ENCODE assay signal across 16 cellular contexts in genomic region chr2:11102956-11103860, GRCh38. TPM values are rescaled to one million over a fixed set of nuclear protein-coding genes. Genes with fewer than 3 reads are reported as not detected.
DNase-seq lines count a peak whose midpoint lies in the region; TF ChIP-seq lines count a peak whose summit lies in the region.
"Had no signal": no experiment of that assay in that cellular context is flagged by ENCODE, and none has a peak within 500 bp of the region (broad histone marks: within the 10 kb centered on the region; RNA-seq: fewer than 3 reads in every experiment).

No MANE protein-coding gene starts in this region.

- CTCF ChIA-PET in activated naive CD4-positive, alpha-beta T cell treated with anti-CD3 and anti-CD28 coated beads, Interleukin-2, amount 10 ng/mL, durations not matched to agents 7 days and 5 days (lab: Charles Lee), result interaction anchor here (0.8 kb wide), 1 partner anchor 20 kb away, joined by 3 read pairs; no protein-coding TSS in a partner anchor
- CTCF ChIA-PET in MCF 10A (lab: Yijun Ruan, JAX), result interaction anchor here (0.6 to 1.3 kb wide), 2 partner anchors 48 to 268 kb away, joined by 3 to 4 read pairs; no protein-coding TSS in a partner anchor

- no peak overlapping the region for H2AFZ ChIP-seq in osteoblast (ENCODE audit: low read length)

- H3K9me3 Mint-ChIP-seq in activated naive CD4-positive, alpha-beta T cell treated with anti-CD3 and anti-CD28 coated beads, Interleukin-2, amount 10 ng/mL, durations not matched to agents 7 days and 5 days, result peaks cover 2% of the 10 kb centered on the region
- H3K9me3 Mint-ChIP-seq in MCF 10A (ENCODE audit: unreplicated experiment), result no peaks in the 10 kb centered on the region

- H3K36me3 ChIP-seq in effector memory CD4-positive, alpha-beta T cell (ENCODE audit: control insufficient read depth, insufficient read depth, low read length), result no peaks in the 10 kb centered on the region
- H3K36me3 ChIP-seq in osteoblast (ENCODE audit: insufficient read depth, low read length), result no peaks in the 10 kb centered on the region
- H3K36me3 ChIP-seq: MG63, SJCRH30, thoracic aorta had no signal

- intact Hi-C loops in MCF 10A (cut with micrococcal nuclease), result no loop called here

- no peak overlapping the region for H3K4me3 Mint-ChIP-seq in activated naive CD4-positive, alpha-beta T cell treated with anti-CD3 and anti-CD28 coated beads, Interleukin-2, amount 10 ng/mL, durations not matched to agents 7 days and 5 days
- H3K4me3 Mint-ChIP-seq in MCF 10A (ENCODE audit: unreplicated experiment), result no peak overlapping the region

- peaks cover 32% of the 10 kb centered on the region for H3K27me3 Mint-ChIP-seq in activated naive CD4-positive, alpha-beta T cell treated with anti-CD3 and anti-CD28 coated beads, Interleukin-2, amount 10 ng/mL, durations not matched to agents 7 days and 5 days
- peaks cover 41% of the 10 kb centered on the region for H3K27me3 Mint-ChIP-seq in MCF 10A (ENCODE audit: insufficient read depth, unreplicated experiment)

- peaks cover 2% of the 10 kb centered on the region for H3K36me3 Mint-ChIP-seq in activated naive CD4-positive, alpha-beta T cell treated with anti-CD3 and anti-CD28 coated beads, Interleukin-2, amount 10 ng/mL, durations not matched to agents 7 days and 5 days
- no peaks in the 10 kb centered on the region for H3K36me3 Mint-ChIP-seq in MCF 10A (ENCODE audit: insufficient read depth, unreplicated experiment)

- H3K4me3 ChIP-seq in effector memory CD4-positive, alpha-beta T cell (ENCODE audit: insufficient read depth, low read depth, low read length, poor library complexity, severe bottlenecking), result peak overlapping the region; percentile 25
- no peak overlapping the region for H3K4me3 ChIP-seq in osteoblast (ENCODE audit: insufficient read depth, low read length)
- H3K4me3 ChIP-seq: MG63, SJCRH30, skin epidermis, thoracic aorta had no signal

- H3K79me2 ChIP-seq in osteoblast (ENCODE audit: insufficient read depth, low read length), result no peaks in the 10 kb centered on the region

- H3K4me2 ChIP-seq in osteoblast (ENCODE audit: insufficient read depth, low read length), result no peak overlapping the region

- POLR2A ChIA-PET in MCF 10A (lab: Yijun Ruan, JAX), result no interaction called here

- no TSS peak for BruUV-seq in MCF 10A (replicated peaks; lab: Mats Ljungman, UMichigan)

- no peak for TF ChIP-seq CTCF in osteoblast (IDR thresholded peaks at IDR 0.05; ENCODE audit: extremely low read depth, low read depth, low read length)
- no peak for TF ChIP-seq CTCF in MCF 10A (IDR thresholded peaks at IDR 0.05; ENCODE audit: unreplicated experiment)

- no peaks in the 10 kb centered on the region for H3K9me3 ChIP-seq in effector memory CD4-positive, alpha-beta T cell (ENCODE audit: control insufficient read depth, low read length)
- H3K9me3 ChIP-seq in osteoblast (ENCODE audit: low read depth, low read length), result no peaks in the 10 kb centered on the region
- H3K9me3 ChIP-seq: MG63, SJCRH30, thoracic aorta had no signal

- H3K4me1 Mint-ChIP-seq in activated naive CD4-positive, alpha-beta T cell treated with anti-CD3 and anti-CD28 coated beads, Interleukin-2, amount 10 ng/mL, durations not matched to agents 7 days and 5 days, result peaks cover 45% of the 10 kb centered on the region
- H3K4me1 Mint-ChIP-seq in MCF 10A (ENCODE audit: insufficient read depth, unreplicated experiment), result no peaks in the 10 kb centered on the region

- peak overlapping the region; percentile 73 for H3K27ac Mint-ChIP-seq in activated naive CD4-positive, alpha-beta T cell treated with anti-CD3 and anti-CD28 coated beads, Interleukin-2, amount 10 ng/mL, durations not matched to agents 7 days and 5 days
- no peak overlapping the region for H3K27ac Mint-ChIP-seq in MCF 10A (ENCODE audit: low read depth, unreplicated experiment)

- no peak overlapping the region for H3K27ac ChIP-seq in effector memory CD4-positive, alpha-beta T cell (ENCODE audit: insufficient read depth, low read length, poor library complexity, severe bottlenecking)
- H3K27ac ChIP-seq in osteoblast (ENCODE audit: low read depth, low read length), result no peak overlapping the region
- H3K27ac ChIP-seq: SJCRH30, thoracic aorta had no signal

- no peaks in the 10 kb centered on the region for H3K27me3 ChIP-seq in effector memory CD4-positive, alpha-beta T cell (replicated peaks; ENCODE audit: control insufficient read depth, insufficient read depth, low read length, poor library complexity, severe bottlenecking)
- H3K27me3 ChIP-seq in osteoblast (ENCODE audit: insufficient read depth, low read length), result peaks cover 26% of the 10 kb centered on the region
- H3K27me3 ChIP-seq: MG63 had no signal

- DNase-seq in activated naive CD4-positive, alpha-beta T cell treated with anti-CD3 and anti-CD28 coated beads, Interleukin-2, amount 10 ng/mL, durations not matched to agents 7 days and 5 days, result no peak
- no peak for DNase-seq in activated naive CD4-positive, alpha-beta T cell treated with anti-CD3 and anti-CD28 coated beads, Interleukin-2, amount 50 U/mL, for 16 hours
- DNase-seq in NCI-H2107 treated with DMSO at 0.1 percent for 48 hours (lab: John Stamatoyannopoulos, UW; ENCODE audit: unreplicated experiment) (peak; percentile 67), osteoblast (ENCODE audit: insufficient read length, low spot score, missing footprints) (no peak), MCF 10A (ENCODE audit: unreplicated experiment) (no peak), NCI-H1092 (lab: John Stamatoyannopoulos, UW) (no peak)
- no peak for DNase-seq in effector memory CD4-positive, alpha-beta T cell
- DNase-seq: activated CD4-positive, CD25-positive, alpha-beta regulatory T cell treated with anti-CD3 and anti-CD28 coated beads, Interleukin-2, amount 50 U/mL, for 72 hours; foreskin fibroblast; left cardiac atrium; MG63; NCI-H2227 treated with DMSO at 0.1 percent for 48 hours; SJCRH30; T1000 had no signal

- no peaks in the 10 kb centered on the region for H4K20me1 ChIP-seq in osteoblast (ENCODE audit: insufficient read depth, low read length)

- peaks cover 6% of the 10 kb centered on the region for H3K4me1 ChIP-seq in effector memory CD4-positive, alpha-beta T cell (ENCODE audit: control insufficient read depth, insufficient read depth, low read length, poor library complexity, severe bottlenecking)
- no peaks in the 10 kb centered on the region for H3K4me1 ChIP-seq in osteoblast (ENCODE audit: insufficient read depth, low read length)
- H3K4me1 ChIP-seq: SJCRH30 had no signal

RNA-seq across cellular contexts. Expression of gene SLC66A3, which starts 52.1 kb away (rescaled TPM):
- total RNA-seq in osteoblast (65.1 and 68.8 TPM in 2 replicates), MCF 10A (2022) (3.7 and 5.0 TPM in 2 replicates)

Comparison
In these comparisons a context has a peak if more than half of its experiments do, and no peak if none do; other contexts are left out.
1. RNA of gene SLC66A3, which starts 52.1 kb away (total RNA-seq): 65.1 to 68.8 TPM in osteoblast; 3.7 to 5.0 TPM in MCF 10A; every median in the first group is over 10 times any median in the second.